ENCODE assay signal across 10 cellular contexts in genomic region chr17:36934759-36935630, GRCh38. TPM values are rescaled to one million over a fixed set of nuclear protein-coding genes. Genes with fewer than 3 reads are reported as not detected.
A peak's percentile ranks its signal among the peaks of the same experiment; 100 is the strongest.
DNase-seq lines count a peak whose midpoint lies in the region; ATAC-seq, FAIRE-seq and TF ChIP-seq lines count a peak whose summit lies in the region.
"Had no signal": no experiment of that assay in that cellular context is flagged by ENCODE, and none has a peak within 500 bp of the region (broad histone marks: within the 10 kb centered on the region; RNA-seq: fewer than 3 reads in every experiment).

No MANE protein-coding gene starts in this region.

- POLR2A ChIA-PET in HEK293 (lab: Yijun Ruan, JAX) = interaction anchor here (1.3 to 6.6 kb wide), 3 partner anchors 14 to 34 kb away, joined by 8 to 92 read pairs (median 56); partner anchors contain the start of gene AATF
- POLR2A ChIA-PET in activated naive CD8-positive, alpha-beta T cell treated with anti-CD3 and anti-CD28 coated beads, Interleukin-2, amount 10 ng/mL, durations not matched to agents 7 days and 5 days (lab: Charles Lee) = interaction anchor here (1.5 kb wide), 1 partner anchor 14 kb away, joined by 6 read pairs; the partner anchor contains the start of gene AATF

- ATAC-seq in CD4-positive, CD25-positive, alpha-beta regulatory T cell (ENCODE audit: low read depth in 2 of 2) = no peak
- no peak for ATAC-seq in activated naive CD8-positive, alpha-beta T cell treated with anti-CD3 and anti-CD28 coated beads, Interleukin-2, amount 10 ng/mL, durations not matched to agents 7 days and 5 days (ENCODE audit: low read depth)
- ATAC-seq in HG03378 (IDR thresholded peaks at IDR 0.05; ENCODE audit: unreplicated experiment) = no peak

- H3K27ac ChIP-seq in CD4-positive, CD25-positive, alpha-beta regulatory T cell (ENCODE audit: insufficient read depth, low read length, poor library complexity, severe bottlenecking) = no peak overlapping the region
- peak overlapping the region; percentile 73 for H3K27ac ChIP-seq in HEK293 (ENCODE audit: extremely low read depth, low read depth, low read length)
- H3K27ac ChIP-seq: thyroid gland had no signal

- no peaks in the 10 kb centered on the region for H3K36me3 ChIP-seq in CD4-positive, CD25-positive, alpha-beta regulatory T cell (ENCODE audit: control insufficient read depth, insufficient read depth, low read length)
- peaks cover 0 to 8% of the 10 kb centered on the region in 2 experiments; a peak in 1 of 3 replicates for H3K36me3 ChIP-seq in HEK293 (ENCODE audit: control insufficient read depth in 2 of 2, insufficient read depth in 1 of 2, low read length in 2 of 2)
- H3K36me3 ChIP-seq: thyroid gland had no signal

- peak; percentile 23 to 34 (median 29) for DNase-seq in CD4-positive, CD25-positive, alpha-beta regulatory T cell
- DNase-seq in activated naive CD8-positive, alpha-beta T cell treated with anti-CD3 and anti-CD28 coated beads, Interleukin-2, amount 10 ng/mL, durations not matched to agents 7 days and 5 days = peak; percentile 61
- DNase-seq in mesenteric fat pad (ENCODE audit: low spot score) (peak; percentile 69), urothelium cell line (ENCODE audit: low spot score) (no peak), KG1 (lab: John Stamatoyannopoulos, UW) (no peak), amniotic stem cell (lab: John Stamatoyannopoulos, UW) (no peak)
- DNase-seq: NCI-H1092 treated with DMSO at 0.1 percent for 48 hours, thyroid gland had no signal

- H3K27me3 ChIP-seq in CD4-positive, CD25-positive, alpha-beta regulatory T cell (ENCODE audit: control insufficient read depth, insufficient read depth, low read length) = peaks cover 46% of the 10 kb centered on the region

- peak overlapping the region; percentile 68 to 91 (median 82) for H3K4me3 Mint-ChIP-seq in CD4-positive, CD25-positive, alpha-beta regulatory T cell
- peak overlapping the region; percentile 47 for H3K4me3 Mint-ChIP-seq in activated naive CD8-positive, alpha-beta T cell treated with anti-CD3 and anti-CD28 coated beads, Interleukin-2, amount 10 ng/mL, durations not matched to agents 7 days and 5 days

- H3K4me3 ChIP-seq in CD4-positive, CD25-positive, alpha-beta regulatory T cell (ENCODE audit: low read depth, low read length) = no peak overlapping the region
- H3K4me3 ChIP-seq in HEK293 (ENCODE audit: low read depth, low read length) = peak overlapping the region; percentile 69

- H3K36me3 Mint-ChIP-seq in CD4-positive, CD25-positive, alpha-beta regulatory T cell = no peaks in the 10 kb centered on the region
- H3K36me3 Mint-ChIP-seq in activated naive CD8-positive, alpha-beta T cell treated with anti-CD3 and anti-CD28 coated beads, Interleukin-2, amount 10 ng/mL, durations not matched to agents 7 days and 5 days = peaks cover 8% of the 10 kb centered on the region

- no peaks in the 10 kb centered on the region for H3K9me3 ChIP-seq in CD4-positive, CD25-positive, alpha-beta regulatory T cell (ENCODE audit: control insufficient read depth in 2 of 2, low read length in 2 of 2)
- no peaks in the 10 kb centered on the region for H3K9me3 ChIP-seq in HEK293 (ENCODE audit: control insufficient read depth, insufficient read depth, low read depth, low read length)
- H3K9me3 ChIP-seq: thyroid gland had no signal

- CTCF ChIA-PET in HEK293 (lab: Yijun Ruan, JAX) = interaction anchor here (0.6 to 1.0 kb wide), 3 partner anchors 91 to 285 kb away, joined by 3 to 4 read pairs (median 3); no protein-coding TSS in a partner anchor

- FAIRE-seq in urothelium cell line (lab: Jason Lieb, UNC) = no peak

- TF ChIP-seq CTCF in HEK293 (tag by site-specific recombination; IDR thresholded peaks at IDR 0.05) = peak; percentile 56

- peaks cover 83% of the 10 kb centered on the region for H3K4me1 ChIP-seq in CD4-positive, CD25-positive, alpha-beta regulatory T cell (ENCODE audit: control insufficient read depth, insufficient read depth, low read length, poor library complexity, severe bottlenecking)
- peaks cover 17% of the 10 kb centered on the region for H3K4me1 ChIP-seq in HEK293 (ENCODE audit: control insufficient read depth, insufficient read depth, low read length)

- H3K27me3 Mint-ChIP-seq in CD4-positive, CD25-positive, alpha-beta regulatory T cell = peaks cover 98% of the 10 kb centered on the region
- peaks cover 93% of the 10 kb centered on the region for H3K27me3 Mint-ChIP-seq in activated naive CD8-positive, alpha-beta T cell treated with anti-CD3 and anti-CD28 coated beads, Interleukin-2, amount 10 ng/mL, durations not matched to agents 7 days and 5 days

- peak overlapping the region in 1 of 3 donors; percentile 52 for H3K27ac Mint-ChIP-seq in CD4-positive, CD25-positive, alpha-beta regulatory T cell
- peak overlapping the region; percentile 58 for H3K27ac Mint-ChIP-seq in activated naive CD8-positive, alpha-beta T cell treated with anti-CD3 and anti-CD28 coated beads, Interleukin-2, amount 10 ng/mL, durations not matched to agents 7 days and 5 days

- peaks cover 0 to 4% (median 0%) of the 10 kb centered on the region in 7 donors for H3K9me3 Mint-ChIP-seq in CD4-positive, CD25-positive, alpha-beta regulatory T cell
- H3K9me3 Mint-ChIP-seq in activated naive CD8-positive, alpha-beta T cell treated with anti-CD3 and anti-CD28 coated beads, Interleukin-2, amount 10 ng/mL, durations not matched to agents 7 days and 5 days = no peaks in the 10 kb centered on the region

- peaks cover 6 to 86% (median 44%) of the 10 kb centered on the region in 4 donors for H3K4me1 Mint-ChIP-seq in CD4-positive, CD25-positive, alpha-beta regulatory T cell
- peaks cover 46% of the 10 kb centered on the region for H3K4me1 Mint-ChIP-seq in activated naive CD8-positive, alpha-beta T cell treated with anti-CD3 and anti-CD28 coated beads, Interleukin-2, amount 10 ng/mL, durations not matched to agents 7 days and 5 days

TF ChIP-seq in HEK293, 187 proteins besides CTCF, POLR2A, EP300 and RAD21 (continues in another document):
- 0 out of 2 replicates have a peak, but pooled peaks have one; percentile 51 for TF ChIP-seq GLI4 (tag by site-specific recombination; IDR thresholded peaks at IDR 0.05)
- TF ChIP-seq ZNF645 (tag by site-specific recombination; IDR thresholded peaks at IDR 0.05) = peak; percentile 91; the same call in 1 of the 2 replicates
- TF ChIP-seq YY2 (tag by site-specific recombination; IDR thresholded peaks at IDR 0.05) = no peak
- no peak for TF ChIP-seq ZNF580 (tag by site-specific recombination; IDR thresholded peaks at IDR 0.05)
- TF ChIP-seq ZNF629 (tag by site-specific recombination; IDR thresholded peaks at IDR 0.05) = peak; percentile 57; the same call in 1 of the 2 replicates
- TF ChIP-seq PBX3 (CRISPR knock-in tag; IDR thresholded peaks at IDR 0.05) = peak; percentile 75; the same call in 1 of the 2 replicates
- TF ChIP-seq ZSCAN23 (tag by site-specific recombination; IDR thresholded peaks at IDR 0.05) = 0 out of 2 replicates have a peak, but pooled peaks have one; percentile 37
- TF ChIP-seq HOXD13 (CRISPR knock-in tag; IDR thresholded peaks at IDR 0.05; ENCODE audit: borderline replicate concordance) = no peak
- peak; percentile 80 for TF ChIP-seq ZNF423 (tag by site-specific recombination; IDR thresholded peaks at IDR 0.05)
- peak; percentile 80; the same call in 1 of the 2 replicates for TF ChIP-seq ZNF777 (tag by site-specific recombination; IDR thresholded peaks at IDR 0.05; ENCODE audit: borderline replicate concordance)

RNA-seq across cellular contexts. Expression of gene LHX1, which starts 2.3 kb away (rescaled TPM):
- total RNA-seq in CD4-positive, CD25-positive, alpha-beta regulatory T cell = not detected
- polyA plus RNA-seq in CD4-positive, CD25-positive, alpha-beta regulatory T cell = under 1 TPM in 3 of 4 donors, not detected in 1; 0.05 to 0.22 (median 0.05) TPM
- total RNA-seq in activated naive CD8-positive, alpha-beta T cell treated with anti-CD3 and anti-CD28 coated beads, Interleukin-2, amount 10 ng/mL, durations not matched to agents 7 days and 5 days = not detected
- not detected for total RNA-seq in mesenteric fat pad
- total RNA-seq: thyroid gland had no signal

RNA-seq across cellular contexts. Expression of gene AATF, which starts 13.8 kb away (rescaled TPM):
- total RNA-seq in CD4-positive, CD25-positive, alpha-beta regulatory T cell = 72.6 TPM
- polyA plus RNA-seq in CD4-positive, CD25-positive, alpha-beta regulatory T cell = 10 to 100 TPM; 81.2 to 89.8 (median 84.9) TPM
- 10 to 100 TPM; 67.1 to 71.6 TPM for total RNA-seq in activated naive CD8-positive, alpha-beta T cell treated with anti-CD3 and anti-CD28 coated beads, Interleukin-2, amount 10 ng/mL, durations not matched to agents 7 days and 5 days
- total RNA-seq in mesenteric fat pad = 42.3 TPM

Comparison
In these comparisons a context has a peak if more than half of its experiments do, and no peak if none do; other contexts are left out.
1. DNase-seq: peak in CD4-positive, CD25-positive, alpha-beta regulatory T cell (3 of 3), activated naive CD8-positive, alpha-beta T cell treated with anti-CD3 and anti-CD28 coated beads, Interleukin-2, amount 10 ng/mL, durations not matched to agents 7 days and 5 days (single experiment) and mesenteric fat pad (single experiment); none in urothelium cell line (single experiment), KG1 (single experiment) and amniotic stem cell (single experiment).